Comparison of ENCODE assay signal across 7 cellular contexts in the genomic region with DNA sequence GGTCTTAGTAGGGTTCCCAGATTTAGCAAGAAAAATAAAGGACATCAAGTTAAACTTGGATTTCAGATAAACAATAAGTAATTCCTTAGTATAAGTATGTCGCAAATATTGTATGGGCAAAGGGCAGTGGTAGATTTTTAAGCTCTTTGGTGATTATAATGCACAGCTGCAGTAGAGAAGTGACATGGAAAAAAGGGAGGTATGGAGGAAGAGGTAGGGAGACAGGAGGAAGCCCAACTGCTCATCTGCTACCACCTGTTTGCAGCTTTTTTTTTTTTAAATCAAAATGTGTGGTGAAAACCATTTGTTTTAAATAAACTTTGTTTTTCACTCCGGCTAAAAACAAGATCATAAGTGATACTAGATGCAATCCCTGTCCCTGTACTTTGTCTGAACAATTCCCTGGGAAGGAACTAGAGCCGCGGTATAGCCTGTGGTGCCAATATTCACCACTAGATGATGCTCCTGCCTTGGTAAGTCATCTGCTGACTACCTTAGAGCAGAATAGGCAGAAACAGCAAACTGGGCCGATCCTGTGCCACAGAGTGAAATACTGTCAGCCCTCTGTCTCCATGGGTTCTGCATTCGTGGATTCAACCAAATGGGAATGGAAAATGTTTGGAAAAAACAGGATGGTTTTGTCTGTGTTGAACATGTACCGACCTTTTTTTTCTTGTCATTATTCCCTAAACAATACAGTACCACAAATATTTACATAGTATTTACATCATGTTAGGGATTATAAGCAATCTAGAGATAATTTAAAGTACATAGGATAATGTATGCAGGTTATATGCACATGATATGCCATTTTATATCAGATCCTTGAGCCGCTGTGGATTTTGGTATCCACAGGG.
DNase-seq lines count a peak whose midpoint lies in the region; ATAC-seq, FAIRE-seq and TF ChIP-seq lines count a peak whose summit lies in the region.

No MANE protein-coding gene starts in this region.

- H3K27ac Mint-ChIP-seq in T-helper 2 cell treated with Interferon-gamma antibody and Interleukin-4, amounts not matched to agents 5 μg/mL and 100 μg/mL, for 36 hours: no peak overlapping the region
- H3K27ac Mint-ChIP-seq in astrocyte (ENCODE audit: unreplicated experiment): no peak overlapping the region

- H3K27me3 Mint-ChIP-seq in T-helper 2 cell treated with Interferon-gamma antibody and Interleukin-4, amounts not matched to agents 5 μg/mL and 100 μg/mL, for 36 hours (ENCODE audit: low read depth): peaks cover 27% of the 10 kb centered on the region
- no peaks in the 10 kb centered on the region for H3K27me3 Mint-ChIP-seq in astrocyte (ENCODE audit: low read depth, unreplicated experiment)

- WGBS in small intestine, 3 donors: 23 to 33% (median 28%) methylated on average over 8 of the region's 8 CpGs

- ATAC-seq in HG02852 (IDR thresholded peaks at IDR 0.05; ENCODE audit: unreplicated experiment): peak; percentile 99

- peak; percentile 93 for FAIRE-seq in GM18507 (lab: Jason Lieb, UNC)
- FAIRE-seq in astrocyte (lab: Jason Lieb, UNC): no peak
- FAIRE-seq in small intestine (lab: Jason Lieb, UNC): no peak

- peaks cover 4% of the 10 kb centered on the region for H3K9me3 Mint-ChIP-seq in T-helper 2 cell treated with Interferon-gamma antibody and Interleukin-4, amounts not matched to agents 5 μg/mL and 100 μg/mL, for 36 hours
- peaks cover 5% of the 10 kb centered on the region for H3K9me3 Mint-ChIP-seq in astrocyte (ENCODE audit: unreplicated experiment)

- H4K20me1 ChIP-seq in astrocyte (ENCODE audit: insufficient read depth, low read length): no peaks in the 10 kb centered on the region

- H3K4me3 ChIP-seq in astrocyte (ENCODE audit: insufficient read depth, low read depth, low read length) (no peak overlapping the region), small intestine (ENCODE audit: low read depth in 1 of 2, low read length in 2 of 2) (no peak overlapping the region)

- H3K36me3 Mint-ChIP-seq in T-helper 2 cell treated with Interferon-gamma antibody and Interleukin-4, amounts not matched to agents 5 μg/mL and 100 μg/mL, for 36 hours (ENCODE audit: low read depth): no peaks in the 10 kb centered on the region
- peaks cover 2% of the 10 kb centered on the region for H3K36me3 Mint-ChIP-seq in astrocyte (ENCODE audit: low read depth, unreplicated experiment)

- H3K4me1 Mint-ChIP-seq in T-helper 2 cell treated with Interferon-gamma antibody and Interleukin-4, amounts not matched to agents 5 μg/mL and 100 μg/mL, for 36 hours (ENCODE audit: low read depth): peaks cover 3% of the 10 kb centered on the region
- H3K4me1 Mint-ChIP-seq in astrocyte (ENCODE audit: low read depth, unreplicated experiment): peaks cover 4% of the 10 kb centered on the region

- H3K79me2 ChIP-seq in astrocyte (ENCODE audit: insufficient read depth, low read length): no peaks in the 10 kb centered on the region

- no peak overlapping the region for H3K4me2 ChIP-seq in astrocyte (ENCODE audit: low read length)

- H3K36me3 ChIP-seq in astrocyte (ENCODE audit: insufficient read depth, low read length) (no peaks in the 10 kb centered on the region), small intestine (ENCODE audit: control insufficient read depth in 2 of 2, insufficient read depth in 2 of 2, low read length in 2 of 2) (peaks cover 4 to 18% of the 10 kb centered on the region in 2 donors)

- H3K27me3 ChIP-seq in astrocyte (ENCODE audit: insufficient read depth, low read length) (no peaks in the 10 kb centered on the region), small intestine (ENCODE audit: control insufficient read depth in 2 of 2, insufficient read depth in 2 of 2, low read length in 2 of 2) (no peaks in the 10 kb centered on the region)

- peak; percentile 99 for TF ChIP-seq CTCF in astrocyte (IDR thresholded peaks at IDR 0.05; ENCODE audit: insufficient read depth, low read depth, low read length)

- H3K9me3 ChIP-seq in astrocyte (ENCODE audit: insufficient read depth, low read depth, low read length): no peaks in the 10 kb centered on the region
- no peaks in the 10 kb centered on the region for H3K9me3 ChIP-seq in small intestine (ENCODE audit: control insufficient read depth, low read depth)

- H3K27ac ChIP-seq in astrocyte (ENCODE audit: low read depth, low read length) (no peak overlapping the region), small intestine (ENCODE audit: low read depth in 1 of 2, low read length in 1 of 2) (no peak overlapping the region)

- no peak overlapping the region for H3K9ac ChIP-seq in astrocyte (ENCODE audit: low read length)

- H2AFZ ChIP-seq in astrocyte (ENCODE audit: low read depth, low read length): no peak overlapping the region

- DNase-seq in GM18507 (ENCODE audit: extremely low spot score, insufficient read length, low read depth): no peak
- DNase-seq in NCI-H1694 treated with DMSO at 0.1 percent for 48 hours (lab: John Stamatoyannopoulos, UW): peak; percentile 87
- peak; percentile 41 for DNase-seq in T-helper 2 cell treated with Interferon-gamma antibody and Interleukin-4, amounts not matched to agents 5 μg/mL and 100 μg/mL, for 36 hours (ENCODE audit: low spot score)
- peak; percentile 41 for DNase-seq in astrocyte (ENCODE audit: low read depth)
- DNase-seq in hippocampal formation (lab: John Stamatoyannopoulos, UW): peak; percentile 35 to 81
- peak; percentile 79 for DNase-seq in small intestine

- no peaks in the 10 kb centered on the region for H3K4me1 ChIP-seq in astrocyte (ENCODE audit: insufficient read depth, low read length)
- no peaks in the 10 kb centered on the region for H3K4me1 ChIP-seq in small intestine (ENCODE audit: control insufficient read depth in 2 of 2, insufficient read depth in 1 of 2, low read depth in 1 of 2, low read length in 1 of 2)

- no peak overlapping the region for H3K4me3 Mint-ChIP-seq in T-helper 2 cell treated with Interferon-gamma antibody and Interleukin-4, amounts not matched to agents 5 μg/mL and 100 μg/mL, for 36 hours
- no peak overlapping the region for H3K4me3 Mint-ChIP-seq in astrocyte (ENCODE audit: unreplicated experiment)
